1 cellular context compared by ENCODE assay signal in genomic region chr2:64848363-64848762, GRCh38.
TF ChIP-seq lines count a peak whose summit lies in the region.

No MANE protein-coding gene starts in this region.

TF ChIP-seq in HCT116, 20 proteins besides CTCF, POLR2A, EP300 and RAD21:
- TF ChIP-seq ZBTB33 (IDR thresholded peaks at IDR 0.05; ENCODE audit: extremely low read depth, insufficient replicate concordance, low read length) (no peak), ATF3 (IDR thresholded peaks at IDR 0.05) (no peak), ELF1 (IDR thresholded peaks at IDR 0.05; ENCODE audit: borderline replicate concordance, low read depth) (no peak), JUND (IDR thresholded peaks at IDR 0.05) (no peak)
